Comparison of ENCODE assay signal across 24 cellular contexts in genomic region chr2:26572589-26572988, GRCh38.
"Had no signal": no experiment of that assay in that cellular context is flagged by ENCODE, and none has a peak within 500 bp of the region (broad histone marks: within the 10 kb centered on the region; RNA-seq: fewer than 3 reads in every experiment).

No MANE protein-coding gene starts in this region.

- H3K4me1 Mint-ChIP-seq: activated CD4-positive, alpha-beta memory T cell treated with anti-CD3 and anti-CD28 coated beads, Interleukin-2, amount 10 ng/mL, durations not matched to agents 7 days and 5 days; activated naive CD4-positive, alpha-beta T cell treated with anti-CD3 and anti-CD28 coated beads, Interleukin-2, amount 10 ng/mL, durations not matched to agents 7 days and 5 days; brain; mesothelial cell of epicardium; naive thymus-derived CD8-positive, alpha-beta T cell; stimulated activated memory B cell treated with anti-CD40 and anti-IgM and Interleukin-4, amounts not matched to agents 10 μg/mL and 1 μg/mL and 100 μg/mL, for 72 hours had no signal

- H3K4me3 Mint-ChIP-seq: activated CD4-positive, alpha-beta memory T cell treated with anti-CD3 and anti-CD28 coated beads, Interleukin-2, amount 10 ng/mL, durations not matched to agents 7 days and 5 days; activated naive CD4-positive, alpha-beta T cell treated with anti-CD3 and anti-CD28 coated beads, Interleukin-2, amount 10 ng/mL, durations not matched to agents 7 days and 5 days; brain; dendritic cell treated with granulocyte-macrophage colony-stimulating factor and Interleukin-4, amounts not matched to agents 40 ng/mL and 50 ng/mL, for 4 days; mesothelial cell of epicardium; naive thymus-derived CD8-positive, alpha-beta T cell; stimulated activated memory B cell treated with anti-CD40 and anti-IgM and Interleukin-4, amounts not matched to agents 10 μg/mL and 1 μg/mL and 100 μg/mL, for 72 hours; T-helper 17 cell had no signal

- H3K9me3 Mint-ChIP-seq: activated CD4-positive, alpha-beta memory T cell treated with anti-CD3 and anti-CD28 coated beads, Interleukin-2, amount 10 ng/mL, durations not matched to agents 7 days and 5 days; activated naive CD4-positive, alpha-beta T cell treated with anti-CD3 and anti-CD28 coated beads, Interleukin-2, amount 10 ng/mL, durations not matched to agents 7 days and 5 days; brain; dendritic cell treated with granulocyte-macrophage colony-stimulating factor and Interleukin-4, amounts not matched to agents 40 ng/mL and 50 ng/mL, for 4 days; mesothelial cell of epicardium; naive thymus-derived CD8-positive, alpha-beta T cell; stimulated activated memory B cell treated with anti-CD40 and anti-IgM and Interleukin-4, amounts not matched to agents 10 μg/mL and 1 μg/mL and 100 μg/mL, for 72 hours had no signal

- H3K4me3 ChIP-seq: lung, skin epidermis, stomach, suprapubic skin, tibial nerve, uterus had no signal

- H3K27me3 ChIP-seq: tibial nerve, uterus had no signal

- ATAC-seq: naive thymus-derived CD8-positive, alpha-beta T cell; right cardiac atrium; stimulated activated memory B cell treated with anti-CD40 and anti-IgM and Interleukin-4, amounts not matched to agents 10 μg/mL and 1 μg/mL and 100 μg/mL, for 72 hours; T-helper 17 cell had no signal

- H3K36me3 Mint-ChIP-seq: activated naive CD4-positive, alpha-beta T cell treated with anti-CD3 and anti-CD28 coated beads, Interleukin-2, amount 10 ng/mL, durations not matched to agents 7 days and 5 days; brain; mesothelial cell of epicardium; naive thymus-derived CD8-positive, alpha-beta T cell; stimulated activated memory B cell treated with anti-CD40 and anti-IgM and Interleukin-4, amounts not matched to agents 10 μg/mL and 1 μg/mL and 100 μg/mL, for 72 hours had no signal

- H3K27ac Mint-ChIP-seq: activated CD4-positive, alpha-beta memory T cell treated with anti-CD3 and anti-CD28 coated beads, Interleukin-2, amount 10 ng/mL, durations not matched to agents 7 days and 5 days; activated naive CD4-positive, alpha-beta T cell treated with anti-CD3 and anti-CD28 coated beads, Interleukin-2, amount 10 ng/mL, durations not matched to agents 7 days and 5 days; brain; dendritic cell treated with granulocyte-macrophage colony-stimulating factor and Interleukin-4, amounts not matched to agents 40 ng/mL and 50 ng/mL, for 4 days; mesothelial cell of epicardium; stimulated activated memory B cell treated with anti-CD40 and anti-IgM and Interleukin-4, amounts not matched to agents 10 μg/mL and 1 μg/mL and 100 μg/mL, for 72 hours; T-helper 17 cell had no signal

- H3K36me3 ChIP-seq: stomach, suprapubic skin, tibial nerve, uterus had no signal

- DNase-seq: activated CD4-positive, alpha-beta memory T cell treated with anti-CD3 and anti-CD28 coated beads, Interleukin-2, amount 10 ng/mL, durations not matched to agents 7 days and 5 days; activated CD4-positive, alpha-beta T cell treated with anti-CD3 and anti-CD28 coated beads for 48 hours; activated CD4-positive, CD25-positive, alpha-beta regulatory T cell; activated effector memory CD4-positive, alpha-beta T cell treated with anti-CD3 and anti-CD28 coated beads, Interleukin-2, amount 50 U/mL, for 16 hours; activated naive CD4-positive, alpha-beta T cell treated with anti-CD3 and anti-CD28 coated beads, Interleukin-2, amount 10 ng/mL, durations not matched to agents 7 days and 5 days; anterior cingulate cortex; effector CD4-positive, alpha-beta T cell; erythroblast; foreskin fibroblast; right cardiac atrium; stimulated activated CD4-positive, alpha-beta T cell treated with anti-CD3 and anti-CD28 coated beads, Interleukin-2, amount 100 ng/mL, for 24 hours; stomach; SW 1271; T-helper 17 cell; uterus had no signal
